Comparison of ENCODE assay signal across 1 cellular context in genomic region chr15:78993931-78994530, GRCh38.
A peak's percentile ranks its signal among the peaks of the same experiment; 100 is the strongest.
TF ChIP-seq lines count a peak whose summit lies in the region.

No MANE protein-coding gene starts in this region.

TF ChIP-seq in HepG2, 621 proteins besides CTCF, POLR2A, EP300 and RAD21 (continued from another document and continues in another):
- TF ChIP-seq ZBTB7A (CRISPR knock-in tag; IDR thresholded peaks at IDR 0.05) = peak; percentile 95; the same call in 1 of the 2 replicates
- TF ChIP-seq, protein P1, sequence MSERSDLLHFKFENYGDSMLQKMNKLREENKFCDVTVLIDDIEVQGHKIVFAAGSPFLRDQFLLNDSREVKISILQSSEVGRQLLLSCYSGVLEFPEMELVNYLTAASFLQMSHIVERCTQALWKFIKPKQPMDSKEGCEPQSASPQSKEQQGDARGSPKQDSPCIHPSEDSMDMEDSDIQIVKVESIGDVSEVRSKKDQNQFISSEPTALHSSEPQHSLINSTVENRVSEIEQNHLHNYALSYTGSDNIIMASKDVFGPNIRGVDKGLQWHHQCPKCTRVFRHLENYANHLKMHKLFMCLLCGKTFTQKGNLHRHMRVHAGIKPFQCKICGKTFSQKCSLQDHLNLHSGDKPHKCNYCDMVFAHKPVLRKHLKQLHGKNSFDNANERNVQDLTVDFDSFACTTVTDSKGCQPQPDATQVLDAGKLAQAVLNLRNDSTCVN (CRISPR knock-in tag; IDR thresholded peaks at IDR 0.05; ENCODE audit: borderline replicate concordance) = peak; percentile 97; the same call in 1 of the 2 replicates
- peak; percentile 63; the same call in 1 of the 2 replicates for TF ChIP-seq TGIF2 (CRISPR knock-in tag; IDR thresholded peaks at IDR 0.05)
- TF ChIP-seq ZNF335 (CRISPR knock-in tag; IDR thresholded peaks at IDR 0.05) = peak; percentile 84
- TF ChIP-seq CBFB (CRISPR knock-in tag; IDR thresholded peaks at IDR 0.05) = peak; percentile 97
- TF ChIP-seq ZMAT3 (CRISPR knock-in tag; conservative IDR thresholded peaks at IDR 0.05) = peak; percentile 80; the same call in 1 of the 2 replicates
- TF ChIP-seq, protein P2, sequence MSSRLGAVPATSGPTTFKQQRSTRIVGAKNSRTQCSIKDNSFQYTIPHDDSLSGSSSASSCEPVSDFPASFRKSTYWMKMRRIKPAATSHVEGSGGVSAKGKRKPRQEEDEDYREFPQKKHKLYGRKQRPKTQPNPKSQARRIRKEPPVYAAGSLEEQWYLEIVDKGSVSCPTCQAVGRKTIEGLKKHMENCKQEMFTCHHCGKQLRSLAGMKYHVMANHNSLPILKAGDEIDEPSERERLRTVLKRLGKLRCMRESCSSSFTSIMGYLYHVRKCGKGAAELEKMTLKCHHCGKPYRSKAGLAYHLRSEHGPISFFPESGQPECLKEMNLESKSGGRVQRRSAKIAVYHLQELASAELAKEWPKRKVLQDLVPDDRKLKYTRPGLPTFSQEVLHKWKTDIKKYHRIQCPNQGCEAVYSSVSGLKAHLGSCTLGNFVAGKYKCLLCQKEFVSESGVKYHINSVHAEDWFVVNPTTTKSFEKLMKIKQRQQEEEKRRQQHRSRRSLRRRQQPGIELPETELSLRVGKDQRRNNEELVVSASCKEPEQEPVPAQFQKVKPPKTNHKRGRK (CRISPR knock-in tag; IDR thresholded peaks at IDR 0.05) = no peak
- peak; percentile 87 for TF ChIP-seq FOXP1 (IDR thresholded peaks at IDR 0.05)
- peak; percentile 98 for TF ChIP-seq FOXP1 (CRISPR knock-in tag; IDR thresholded peaks at IDR 0.05)
- 0 out of 2 replicates have a peak, but pooled peaks have one; percentile 82 for TF ChIP-seq ZNF800 (CRISPR knock-in tag; IDR thresholded peaks at IDR 0.05)
- TF ChIP-seq THAP9 (CRISPR knock-in tag; IDR thresholded peaks at IDR 0.05; ENCODE audit: borderline replicate concordance) = peak; percentile 70; the same call in 1 of the 2 replicates
- no peak for TF ChIP-seq ZFP36 (IDR thresholded peaks at IDR 0.05; ENCODE audit: borderline replicate concordance, low read depth, low read length, partially characterized antibody)
- peak; percentile 98 for TF ChIP-seq MTA1 (CRISPR knock-in tag; IDR thresholded peaks at IDR 0.05; ENCODE audit: borderline replicate concordance)
- TF ChIP-seq ZSCAN12 (CRISPR knock-in tag; IDR thresholded peaks at IDR 0.05) = peak; percentile 81; the same call in 1 of the 2 replicates
- TF ChIP-seq ZFX (CRISPR knock-in tag; IDR thresholded peaks at IDR 0.05; ENCODE audit: low read depth) = peak; percentile 90
- peak; percentile 99 for TF ChIP-seq HDAC2 (CRISPR knock-in tag; IDR thresholded peaks at IDR 0.05)
- TF ChIP-seq, protein P3, sequence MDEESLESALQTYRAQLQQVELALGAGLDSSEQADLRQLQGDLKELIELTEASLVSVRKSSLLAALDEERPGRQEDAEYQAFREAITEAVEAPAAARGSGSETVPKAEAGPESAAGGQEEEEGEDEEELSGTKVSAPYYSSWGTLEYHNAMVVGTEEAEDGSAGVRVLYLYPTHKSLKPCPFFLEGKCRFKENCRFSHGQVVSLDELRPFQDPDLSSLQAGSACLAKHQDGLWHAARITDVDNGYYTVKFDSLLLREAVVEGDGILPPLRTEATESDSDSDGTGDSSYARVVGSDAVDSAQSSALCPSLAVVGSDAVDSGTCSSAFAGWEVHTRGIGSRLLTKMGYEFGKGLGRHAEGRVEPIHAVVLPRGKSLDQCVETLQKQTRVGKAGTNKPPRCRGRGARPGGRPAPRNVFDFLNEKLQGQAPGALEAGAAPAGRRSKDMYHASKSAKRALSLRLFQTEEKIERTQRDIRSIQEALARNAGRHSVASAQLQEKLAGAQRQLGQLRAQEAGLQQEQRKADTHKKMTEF (CRISPR knock-in tag; IDR thresholded peaks at IDR 0.05) = peak; percentile 99
- peak; percentile 98 for TF ChIP-seq TEAD3 (CRISPR knock-in tag; optimal IDR thresholded peaks at IDR 0.05; ENCODE audit: borderline replicate concordance)
- TF ChIP-seq, protein P4, sequence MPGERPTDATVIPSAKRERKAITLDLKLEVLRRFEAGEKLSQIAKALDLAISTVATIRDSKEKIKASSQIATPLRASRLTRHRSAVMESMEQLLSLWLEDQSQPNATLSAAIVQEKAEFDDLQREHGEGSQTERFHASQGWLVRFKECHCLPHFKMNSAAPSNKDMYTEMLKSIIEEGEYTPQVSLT (CRISPR knock-in tag; IDR thresholded peaks at IDR 0.05; ENCODE audit: borderline replicate concordance, low read depth) = 0 out of 2 replicates have a peak, but pooled peaks have one; percentile 58
- TF ChIP-seq ZNF282 (IDR thresholded peaks at IDR 0.05; ENCODE audit: partially characterized antibody) = no peak
- no peak; the same call in 1 of the 2 replicates for TF ChIP-seq ZFP41 (CRISPR knock-in tag; IDR thresholded peaks at IDR 0.05; ENCODE audit: borderline replicate concordance)
- peak; percentile 91; the same call in 1 of the 2 replicates for TF ChIP-seq ZNF275 (CRISPR knock-in tag; IDR thresholded peaks at IDR 0.05; ENCODE audit: borderline replicate concordance)
- peak; percentile 100 for TF ChIP-seq MED1 (CRISPR knock-in tag; IDR thresholded peaks at IDR 0.05)
- no peak for TF ChIP-seq LCORL (IDR thresholded peaks at IDR 0.05)
- peak; percentile 97 for TF ChIP-seq LCORL (CRISPR knock-in tag; IDR thresholded peaks at IDR 0.05)
- TF ChIP-seq ZNF296 (CRISPR knock-in tag; conservative IDR thresholded peaks at IDR 0.05) = no peak
- TF ChIP-seq, protein P5, sequence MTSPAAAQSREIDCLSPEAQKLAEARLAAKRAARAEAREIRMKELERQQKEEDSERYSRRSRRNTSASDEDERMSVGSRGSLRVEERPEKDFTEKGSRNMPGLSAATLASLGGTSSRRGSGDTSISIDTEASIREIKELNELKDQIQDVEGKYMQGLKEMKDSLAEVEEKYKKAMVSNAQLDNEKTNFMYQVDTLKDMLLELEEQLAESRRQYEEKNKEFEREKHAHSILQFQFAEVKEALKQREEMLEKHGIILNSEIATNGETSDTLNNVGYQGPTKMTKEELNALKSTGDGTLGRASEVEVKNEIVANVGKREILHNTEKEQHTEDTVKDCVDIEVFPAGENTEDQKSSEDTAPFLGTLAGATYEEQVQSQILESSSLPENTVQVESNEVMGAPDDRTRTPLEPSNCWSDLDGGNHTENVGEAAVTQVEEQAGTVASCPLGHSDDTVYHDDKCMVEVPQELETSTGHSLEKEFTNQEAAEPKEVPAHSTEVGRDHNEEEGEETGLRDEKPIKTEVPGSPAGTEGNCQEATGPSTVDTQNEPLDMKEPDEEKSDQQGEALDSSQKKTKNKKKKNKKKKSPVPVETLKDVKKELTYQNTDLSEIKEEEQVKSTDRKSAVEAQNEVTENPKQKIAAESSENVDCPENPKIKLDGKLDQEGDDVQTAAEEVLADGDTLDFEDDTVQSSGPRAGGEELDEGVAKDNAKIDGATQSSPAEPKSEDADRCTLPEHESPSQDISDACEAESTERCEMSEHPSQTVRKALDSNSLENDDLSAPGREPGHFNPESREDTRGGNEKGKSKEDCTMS (CRISPR knock-in tag; conservative IDR thresholded peaks at IDR 0.05) = no peak
- no peak for TF ChIP-seq ARID2 (CRISPR knock-in tag; IDR thresholded peaks at IDR 0.05; ENCODE audit: borderline replicate concordance)
- no peak for TF ChIP-seq SMARCC2 (IDR thresholded peaks at IDR 0.05)
- no peak for TF ChIP-seq PAX8 (CRISPR knock-in tag; IDR thresholded peaks at IDR 0.05; ENCODE audit: borderline replicate concordance)
- TF ChIP-seq, protein P6, sequence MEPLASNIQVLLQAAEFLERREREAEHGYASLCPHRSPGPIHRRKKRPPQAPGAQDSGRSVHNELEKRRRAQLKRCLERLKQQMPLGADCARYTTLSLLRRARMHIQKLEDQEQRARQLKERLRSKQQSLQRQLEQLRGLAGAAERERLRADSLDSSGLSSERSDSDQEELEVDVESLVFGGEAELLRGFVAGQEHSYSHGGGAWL (CRISPR knock-in tag; IDR thresholded peaks at IDR 0.05) = peak; percentile 54
- TF ChIP-seq, protein P7, sequence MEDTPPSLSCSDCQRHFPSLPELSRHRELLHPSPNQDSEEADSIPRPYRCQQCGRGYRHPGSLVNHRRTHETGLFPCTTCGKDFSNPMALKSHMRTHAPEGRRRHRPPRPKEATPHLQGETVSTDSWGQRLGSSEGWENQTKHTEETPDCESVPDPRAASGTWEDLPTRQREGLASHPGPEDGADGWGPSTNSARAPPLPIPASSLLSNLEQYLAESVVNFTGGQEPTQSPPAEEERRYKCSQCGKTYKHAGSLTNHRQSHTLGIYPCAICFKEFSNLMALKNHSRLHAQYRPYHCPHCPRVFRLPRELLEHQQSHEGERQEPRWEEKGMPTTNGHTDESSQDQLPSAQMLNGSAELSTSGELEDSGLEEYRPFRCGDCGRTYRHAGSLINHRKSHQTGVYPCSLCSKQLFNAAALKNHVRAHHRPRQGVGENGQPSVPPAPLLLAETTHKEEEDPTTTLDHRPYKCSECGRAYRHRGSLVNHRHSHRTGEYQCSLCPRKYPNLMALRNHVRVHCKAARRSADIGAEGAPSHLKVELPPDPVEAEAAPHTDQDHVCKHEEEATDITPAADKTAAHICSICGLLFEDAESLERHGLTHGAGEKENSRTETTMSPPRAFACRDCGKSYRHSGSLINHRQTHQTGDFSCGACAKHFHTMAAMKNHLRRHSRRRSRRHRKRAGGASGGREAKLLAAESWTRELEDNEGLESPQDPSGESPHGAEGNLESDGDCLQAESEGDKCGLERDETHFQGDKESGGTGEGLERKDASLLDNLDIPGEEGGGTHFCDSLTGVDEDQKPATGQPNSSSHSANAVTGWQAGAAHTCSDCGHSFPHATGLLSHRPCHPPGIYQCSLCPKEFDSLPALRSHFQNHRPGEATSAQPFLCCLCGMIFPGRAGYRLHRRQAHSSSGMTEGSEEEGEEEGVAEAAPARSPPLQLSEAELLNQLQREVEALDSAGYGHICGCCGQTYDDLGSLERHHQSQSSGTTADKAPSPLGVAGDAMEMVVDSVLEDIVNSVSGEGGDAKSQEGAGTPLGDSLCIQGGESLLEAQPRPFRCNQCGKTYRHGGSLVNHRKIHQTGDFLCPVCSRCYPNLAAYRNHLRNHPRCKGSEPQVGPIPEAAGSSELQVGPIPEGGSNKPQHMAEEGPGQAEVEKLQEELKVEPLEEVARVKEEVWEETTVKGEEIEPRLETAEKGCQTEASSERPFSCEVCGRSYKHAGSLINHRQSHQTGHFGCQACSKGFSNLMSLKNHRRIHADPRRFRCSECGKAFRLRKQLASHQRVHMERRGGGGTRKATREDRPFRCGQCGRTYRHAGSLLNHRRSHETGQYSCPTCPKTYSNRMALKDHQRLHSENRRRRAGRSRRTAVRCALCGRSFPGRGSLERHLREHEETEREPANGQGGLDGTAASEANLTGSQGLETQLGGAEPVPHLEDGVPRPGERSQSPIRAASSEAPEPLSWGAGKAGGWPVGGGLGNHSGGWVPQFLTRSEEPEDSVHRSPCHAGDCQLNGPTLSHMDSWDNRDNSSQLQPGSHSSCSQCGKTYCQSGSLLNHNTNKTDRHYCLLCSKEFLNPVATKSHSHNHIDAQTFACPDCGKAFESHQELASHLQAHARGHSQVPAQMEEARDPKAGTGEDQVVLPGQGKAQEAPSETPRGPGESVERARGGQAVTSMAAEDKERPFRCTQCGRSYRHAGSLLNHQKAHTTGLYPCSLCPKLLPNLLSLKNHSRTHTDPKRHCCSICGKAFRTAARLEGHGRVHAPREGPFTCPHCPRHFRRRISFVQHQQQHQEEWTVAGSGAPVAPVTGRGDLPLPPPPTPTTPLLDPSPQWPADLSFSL (CRISPR knock-in tag; IDR thresholded peaks at IDR 0.05) = peak; percentile 72; the same call in 1 of the 2 replicates
- peak; percentile 64; the same call in 1 of the 2 replicates for TF ChIP-seq ZNF616 (CRISPR knock-in tag; IDR thresholded peaks at IDR 0.05; ENCODE audit: low read depth)
- no peak; the same call in 1 of the 2 replicates for TF ChIP-seq ZNF891 (CRISPR knock-in tag; IDR thresholded peaks at IDR 0.05)
- TF ChIP-seq HMG20B (CRISPR knock-in tag; conservative IDR thresholded peaks at IDR 0.05) = peak; percentile 76; the same call in 1 of the 2 replicates
- TF ChIP-seq ZNF652 (CRISPR knock-in tag; IDR thresholded peaks at IDR 0.05; ENCODE audit: borderline replicate concordance, low read depth) = peak; percentile 40; the same call in 1 of the 2 replicates
- peak; percentile 96 for TF ChIP-seq CREM (IDR thresholded peaks at IDR 0.05)
- TF ChIP-seq CREM (CRISPR knock-in tag; IDR thresholded peaks at IDR 0.05) = no peak
